8 cellular contexts compared by ENCODE assay signal in genomic region chr2:27216416-27217137, GRCh38. TPM values are rescaled to one million over a fixed set of nuclear protein-coding genes. Genes with fewer than 3 reads are reported as not detected.
DNase-seq lines count a peak whose midpoint lies in the region; ATAC-seq lines count a peak whose summit lies in the region.

No MANE protein-coding gene starts in this region.

- H3K27me3 Mint-ChIP-seq in activated T-helper 1 cell treated with anti-CD3 and anti-CD28 coated beads, Interleukin-12 subunit alpha, Interleukin-12 subunit beta, Interleukin-2, Interleukin-4 antibody, amounts not matched to agents 30 ng/mL and 10 ng/mL and 1 ng/mL, durations not matched to agents 14 hours and 24 hours and 36 hours (ENCODE audit: insufficient read depth) = no peaks in the 10 kb centered on the region
- peaks cover 5 to 10% (median 6%) of the 10 kb centered on the region in 3 donors for H3K27me3 Mint-ChIP-seq in immature natural killer cell (ENCODE audit: low read depth in 3 of 3)

- H3K4me1 Mint-ChIP-seq in activated T-helper 1 cell treated with anti-CD3 and anti-CD28 coated beads, Interleukin-12 subunit alpha, Interleukin-12 subunit beta, Interleukin-2, Interleukin-4 antibody, amounts not matched to agents 30 ng/mL and 10 ng/mL and 1 ng/mL, durations not matched to agents 14 hours and 24 hours and 36 hours (ENCODE audit: low read depth) = peaks cover 58% of the 10 kb centered on the region
- H3K4me1 Mint-ChIP-seq in immature natural killer cell = peaks cover 40 to 42% of the 10 kb centered on the region in 2 donors

- DNase-seq in NCI-H748 (lab: John Stamatoyannopoulos, UW; ENCODE audit: unreplicated experiment) = peak; percentile 53
- DNase-seq in NCI-H748 treated with DMSO at 0.1 percent for 48 hours (lab: John Stamatoyannopoulos, UW) = no peak
- no peak for DNase-seq in activated T-helper 1 cell treated with anti-CD3 and anti-CD28 coated beads, Interleukin-12 subunit alpha, Interleukin-12 subunit beta, Interleukin-2, Interleukin-4 antibody, amounts not matched to agents 30 ng/mL and 10 ng/mL and 1 ng/mL, durations not matched to agents 14 hours and 24 hours and 36 hours (ENCODE audit: low spot score)
- no peak for DNase-seq in immature natural killer cell
- DNase-seq in NCI-H345 treated with DMSO at 0.1 percent for 48 hours (lab: John Stamatoyannopoulos, UW; ENCODE audit: unreplicated experiment) = no peak
- no peak for DNase-seq in activated effector memory CD4-positive, alpha-beta T cell treated with anti-CD3 and anti-CD28 coated beads, Interleukin-2, amount 50 U/mL, for 16 hours

- peaks cover 48% of the 10 kb centered on the region for H3K36me3 Mint-ChIP-seq in activated T-helper 1 cell treated with anti-CD3 and anti-CD28 coated beads, Interleukin-12 subunit alpha, Interleukin-12 subunit beta, Interleukin-2, Interleukin-4 antibody, amounts not matched to agents 30 ng/mL and 10 ng/mL and 1 ng/mL, durations not matched to agents 14 hours and 24 hours and 36 hours (ENCODE audit: low read depth)
- peaks cover 0 to 9% (median 4%) of the 10 kb centered on the region in 3 donors for H3K36me3 Mint-ChIP-seq in immature natural killer cell

- H3K27me3 ChIP-seq in stomach smooth muscle (ENCODE audit: control insufficient read depth in 1 of 2, insufficient read depth in 2 of 2, low read length in 2 of 2) = no peaks in the 10 kb centered on the region

- no peaks in the 10 kb centered on the region for H3K9me3 Mint-ChIP-seq in activated T-helper 1 cell treated with anti-CD3 and anti-CD28 coated beads, Interleukin-12 subunit alpha, Interleukin-12 subunit beta, Interleukin-2, Interleukin-4 antibody, amounts not matched to agents 30 ng/mL and 10 ng/mL and 1 ng/mL, durations not matched to agents 14 hours and 24 hours and 36 hours
- peaks cover 0 to 1% (median 0%) of the 10 kb centered on the region in 6 donors for H3K9me3 Mint-ChIP-seq in immature natural killer cell

- no peaks in the 10 kb centered on the region for H3K9me3 ChIP-seq in stomach smooth muscle (ENCODE audit: control insufficient read depth in 2 of 2, low read length in 2 of 2)

- H3K27ac Mint-ChIP-seq in activated T-helper 1 cell treated with anti-CD3 and anti-CD28 coated beads, Interleukin-12 subunit alpha, Interleukin-12 subunit beta, Interleukin-2, Interleukin-4 antibody, amounts not matched to agents 30 ng/mL and 10 ng/mL and 1 ng/mL, durations not matched to agents 14 hours and 24 hours and 36 hours = peak overlapping the region; percentile 91
- peak overlapping the region; percentile 69 to 92 (median 90) for H3K27ac Mint-ChIP-seq in immature natural killer cell

- H3K4me3 Mint-ChIP-seq in activated T-helper 1 cell treated with anti-CD3 and anti-CD28 coated beads, Interleukin-12 subunit alpha, Interleukin-12 subunit beta, Interleukin-2, Interleukin-4 antibody, amounts not matched to agents 30 ng/mL and 10 ng/mL and 1 ng/mL, durations not matched to agents 14 hours and 24 hours and 36 hours = peak overlapping the region; percentile 98
- peak overlapping the region; percentile 83 to 95 (median 93) for H3K4me3 Mint-ChIP-seq in immature natural killer cell

- H3K4me3 ChIP-seq in stomach smooth muscle (ENCODE audit: low read length in 2 of 2) = peak overlapping the region; percentile 83 to 86

- H3K36me3 ChIP-seq in stomach smooth muscle (ENCODE audit: control insufficient read depth in 2 of 2, insufficient read depth in 2 of 2, low read length in 2 of 2) = peaks cover 2 to 8% of the 10 kb centered on the region in 2 donors

- intact Hi-C loops in activated T-helper 1 cell treated with anti-CD3 and anti-CD28 coated beads, Interleukin-12 subunit alpha, Interleukin-12 subunit beta, Interleukin-2, Interleukin-4 antibody, amounts not matched to agents 30 ng/mL and 10 ng/mL and 1 ng/mL, durations not matched to agents 14 hours and 24 hours and 36 hours (cut with micrococcal nuclease) = loop anchor here (1.0 to 10.0 kb wide), 16 partner anchors 46 to 974 kb away; partner anchors contain the start of genes ABHD1, AGBL5, CCDC121 and CENPA

- H3K4me1 ChIP-seq in stomach smooth muscle (ENCODE audit: control insufficient read depth, insufficient read depth, low read length) = peaks cover 23% of the 10 kb centered on the region

- H3K9ac ChIP-seq in stomach smooth muscle (ENCODE audit: low read length in 2 of 2) = peak overlapping the region; percentile 62 to 72

- no peak overlapping the region for H3K27ac ChIP-seq in stomach smooth muscle (ENCODE audit: low read length)

- ATAC-seq in HG02642 (IDR thresholded peaks at IDR 0.05; ENCODE audit: poor library complexity, unreplicated experiment) = no peak

RNA-seq across cellular contexts. Expression of gene CAD, which starts 0.6 kb away (rescaled TPM):
- 135 and 138 TPM in 2 replicates for total RNA-seq in activated T-helper 1 cell treated with anti-CD3 and anti-CD28 coated beads, Interleukin-12 subunit alpha, Interleukin-12 subunit beta, Interleukin-2, Interleukin-4 antibody, amounts not matched to agents 30 ng/mL and 10 ng/mL and 1 ng/mL, durations not matched to agents 14 hours and 24 hours and 36 hours
- 10 to 100 TPM in 1 of 3 donors, 1 to 10 TPM in 2; 6.9 to 17.8 (median 8.5) TPM for polyA plus RNA-seq in immature natural killer cell

RNA-seq across cellular contexts. Expression of gene SLC5A6, which starts 4.5 kb away (rescaled TPM):
- 89.2 and 105 TPM in 2 replicates for total RNA-seq in activated T-helper 1 cell treated with anti-CD3 and anti-CD28 coated beads, Interleukin-12 subunit alpha, Interleukin-12 subunit beta, Interleukin-2, Interleukin-4 antibody, amounts not matched to agents 30 ng/mL and 10 ng/mL and 1 ng/mL, durations not matched to agents 14 hours and 24 hours and 36 hours
- 10 to 100 TPM in 2 of 3 donors, 1 to 10 TPM in 1; 5.3 to 15.1 (median 11.5) TPM for polyA plus RNA-seq in immature natural killer cell

RNA-seq across cellular contexts. Expression of gene ATRAID, which starts 4.7 kb away (rescaled TPM):
- 107 and 111 TPM in 2 replicates for total RNA-seq in activated T-helper 1 cell treated with anti-CD3 and anti-CD28 coated beads, Interleukin-12 subunit alpha, Interleukin-12 subunit beta, Interleukin-2, Interleukin-4 antibody, amounts not matched to agents 30 ng/mL and 10 ng/mL and 1 ng/mL, durations not matched to agents 14 hours and 24 hours and 36 hours
- polyA plus RNA-seq in immature natural killer cell = 100 to 1,000 TPM; 264 to 391 (median 388) TPM

RNA-seq across cellular contexts. Expression of gene SLC30A3, which starts 46.3 kb away (rescaled TPM):
- total RNA-seq in activated T-helper 1 cell treated with anti-CD3 and anti-CD28 coated beads, Interleukin-12 subunit alpha, Interleukin-12 subunit beta, Interleukin-2, Interleukin-4 antibody, amounts not matched to agents 30 ng/mL and 10 ng/mL and 1 ng/mL, durations not matched to agents 14 hours and 24 hours and 36 hours = 2.1 and 2.2 TPM in 2 replicates
- not detected for polyA plus RNA-seq in immature natural killer cell

RNA-seq across cellular contexts. Expression of gene DNAJC5G, which starts 58.7 kb away (rescaled TPM):
- not detected in 2 replicates for total RNA-seq in activated T-helper 1 cell treated with anti-CD3 and anti-CD28 coated beads, Interleukin-12 subunit alpha, Interleukin-12 subunit beta, Interleukin-2, Interleukin-4 antibody, amounts not matched to agents 30 ng/mL and 10 ng/mL and 1 ng/mL, durations not matched to agents 14 hours and 24 hours and 36 hours
- not detected for polyA plus RNA-seq in immature natural killer cell
